In the genomic region with DNA sequence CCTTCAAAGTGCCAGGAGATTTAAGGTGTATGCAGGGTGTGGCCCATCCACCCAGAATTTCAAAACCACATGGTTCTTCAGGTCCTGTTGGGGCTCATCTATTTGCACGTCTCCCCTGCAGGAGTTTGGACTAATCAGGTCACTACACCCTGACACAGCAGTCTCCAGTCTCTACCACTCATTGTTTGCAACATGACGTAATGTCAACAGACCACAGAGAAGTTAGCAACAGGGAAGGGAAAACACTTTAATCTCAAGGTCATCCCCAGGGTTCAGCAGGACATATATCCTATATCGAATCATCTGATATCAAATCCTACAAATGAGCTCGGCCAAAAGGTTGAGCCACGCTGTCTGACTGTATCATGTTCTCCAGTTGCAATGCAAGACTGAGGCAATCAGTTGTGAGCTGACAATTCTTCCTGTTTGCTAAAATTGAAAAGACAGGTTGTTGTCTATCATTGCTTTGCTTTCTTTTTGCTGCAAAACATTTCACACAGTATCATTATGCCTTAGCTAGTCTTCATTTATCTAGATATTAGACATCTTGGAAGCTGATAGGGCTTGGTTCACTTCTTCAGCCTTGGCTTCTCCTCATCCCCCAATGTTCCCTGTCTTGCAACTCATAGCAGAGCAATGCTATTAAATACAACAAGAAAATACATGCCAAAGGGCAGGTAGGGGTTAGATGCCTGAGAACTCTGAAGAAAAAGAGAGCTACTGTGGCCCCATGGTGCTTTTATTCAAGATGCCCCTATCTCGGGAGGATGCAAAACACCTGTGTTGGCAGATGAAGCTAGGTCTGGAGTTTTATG, we compare ENCODE assay signal across 1 cellular context.
TF ChIP-seq lines count a peak whose summit lies in the region.

No MANE protein-coding gene starts in this region.

TF ChIP-seq in HEK293, 187 proteins besides CTCF, POLR2A, EP300 and RAD21 (continued from another document):
- TF ChIP-seq ATF2 (tag by site-specific recombination; IDR thresholded peaks at IDR 0.05; ENCODE audit: low read depth) (peak; percentile 92), ZNF549 (tag by site-specific recombination; IDR thresholded peaks at IDR 0.05) (0 out of 2 replicates have a peak, but pooled peaks have one; percentile 26), ZSCAN30 (tag by site-specific recombination; IDR thresholded peaks at IDR 0.05) (peak; percentile 43; the same call in 1 of the 2 replicates), ZNF624 (tag by site-specific recombination; IDR thresholded peaks at IDR 0.05) (no peak), ZNF366 (tag by site-specific recombination; conservative IDR thresholded peaks at IDR 0.05) (peak; percentile 54)
- TF ChIP-seq, protein P1, sequence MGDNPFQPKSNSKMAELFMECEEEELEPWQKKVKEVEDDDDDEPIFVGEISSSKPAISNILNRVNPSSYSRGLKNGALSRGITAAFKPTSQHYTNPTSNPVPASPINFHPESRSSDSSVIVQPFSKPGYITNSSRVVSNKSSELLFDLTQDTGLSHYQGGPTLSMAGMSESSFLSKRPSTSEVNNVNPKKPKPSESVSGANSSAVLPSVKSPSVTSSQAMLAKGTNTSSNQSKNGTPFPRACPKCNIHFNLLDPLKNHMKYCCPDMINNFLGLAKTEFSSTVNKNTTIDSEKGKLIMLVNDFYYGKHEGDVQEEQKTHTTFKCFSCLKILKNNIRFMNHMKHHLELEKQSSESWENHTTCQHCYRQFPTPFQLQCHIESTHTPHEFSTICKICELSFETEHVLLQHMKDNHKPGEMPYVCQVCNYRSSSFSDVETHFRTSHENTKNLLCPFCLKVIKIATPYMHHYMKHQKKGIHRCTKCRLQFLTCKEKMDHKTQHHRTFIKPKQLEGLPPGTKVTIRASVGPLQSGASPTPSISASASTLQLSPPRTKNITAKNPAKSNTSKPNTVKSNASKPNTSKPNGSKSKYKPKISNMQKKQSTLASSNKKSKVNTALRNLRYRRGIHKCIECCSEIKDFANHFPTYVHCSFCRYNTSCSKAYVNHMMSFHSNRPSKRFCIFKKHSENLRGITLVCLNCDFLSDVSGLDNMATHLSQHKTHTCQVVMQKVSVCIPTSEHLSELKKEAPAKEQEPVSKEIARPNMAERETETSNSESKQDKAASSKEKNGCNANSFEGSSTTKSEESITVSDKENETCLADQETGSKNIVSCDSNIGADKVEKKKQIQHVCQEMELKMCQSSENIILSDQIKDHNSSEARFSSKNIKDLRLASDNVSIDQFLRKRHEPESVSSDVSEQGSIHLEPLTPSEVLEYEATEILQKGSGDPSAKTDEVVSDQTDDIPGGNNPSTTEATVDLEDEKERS (tag by site-specific recombination; IDR thresholded peaks at IDR 0.05) = no peak
- TF ChIP-seq, protein P2, sequence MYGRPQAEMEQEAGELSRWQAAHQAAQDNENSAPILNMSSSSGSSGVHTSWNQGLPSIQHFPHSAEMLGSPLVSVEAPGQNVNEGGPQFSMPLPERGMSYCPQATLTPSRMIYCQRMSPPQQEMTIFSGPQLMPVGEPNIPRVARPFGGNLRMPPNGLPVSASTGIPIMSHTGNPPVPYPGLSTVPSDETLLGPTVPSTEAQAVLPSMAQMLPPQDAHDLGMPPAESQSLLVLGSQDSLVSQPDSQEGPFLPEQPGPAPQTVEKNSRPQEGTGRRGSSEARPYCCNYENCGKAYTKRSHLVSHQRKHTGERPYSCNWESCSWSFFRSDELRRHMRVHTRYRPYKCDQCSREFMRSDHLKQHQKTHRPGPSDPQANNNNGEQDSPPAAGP (tag by site-specific recombination; IDR thresholded peaks at IDR 0.05) = no peak
- TF ChIP-seq, protein P3, sequence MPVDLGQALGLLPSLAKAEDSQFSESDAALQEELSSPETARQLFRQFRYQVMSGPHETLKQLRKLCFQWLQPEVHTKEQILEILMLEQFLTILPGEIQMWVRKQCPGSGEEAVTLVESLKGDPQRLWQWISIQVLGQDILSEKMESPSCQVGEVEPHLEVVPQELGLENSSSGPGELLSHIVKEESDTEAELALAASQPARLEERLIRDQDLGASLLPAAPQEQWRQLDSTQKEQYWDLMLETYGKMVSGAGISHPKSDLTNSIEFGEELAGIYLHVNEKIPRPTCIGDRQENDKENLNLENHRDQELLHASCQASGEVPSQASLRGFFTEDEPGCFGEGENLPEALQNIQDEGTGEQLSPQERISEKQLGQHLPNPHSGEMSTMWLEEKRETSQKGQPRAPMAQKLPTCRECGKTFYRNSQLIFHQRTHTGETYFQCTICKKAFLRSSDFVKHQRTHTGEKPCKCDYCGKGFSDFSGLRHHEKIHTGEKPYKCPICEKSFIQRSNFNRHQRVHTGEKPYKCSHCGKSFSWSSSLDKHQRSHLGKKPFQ (tag by site-specific recombination; IDR thresholded peaks at IDR 0.05) = no peak
